ENCODE assay signal across 16 cellular contexts in genomic region chr6:140480852-140481251, GRCh38.
DNase-seq lines count a peak whose midpoint lies in the region; ATAC-seq, FAIRE-seq and TF ChIP-seq lines count a peak whose summit lies in the region.
"Had no signal": no experiment of that assay in that cellular context is flagged by ENCODE, and none has a peak within 500 bp of the region (broad histone marks: within the 10 kb centered on the region; RNA-seq: fewer than 3 reads in every experiment).

No MANE protein-coding gene starts in this region.

- H3K36me3 ChIP-seq in bronchial epithelial cell (ENCODE audit: control insufficient read depth, insufficient read depth, low read length) = no peaks in the 10 kb centered on the region
- H3K36me3 ChIP-seq: HAP-1, upper lobe of left lung had no signal

- TF ChIP-seq CTCF in bronchial epithelial cell (IDR thresholded peaks at IDR 0.05; ENCODE audit: insufficient read depth, low read length, severe bottlenecking) = no peak

- H3K4me3 ChIP-seq in bronchial epithelial cell (ENCODE audit: low read depth, low read length) = no peak overlapping the region
- H3K4me3 ChIP-seq: coronary artery, HAP-1, upper lobe of left lung had no signal

- no peaks in the 10 kb centered on the region for H3K27me3 ChIP-seq in bronchial epithelial cell (ENCODE audit: control insufficient read depth, insufficient read depth, low read length)
- H3K27me3 ChIP-seq: upper lobe of left lung had no signal

- no peak for ATAC-seq in HG03378 (IDR thresholded peaks at IDR 0.05; ENCODE audit: unreplicated experiment)

- FAIRE-seq in bronchial epithelial cell (lab: Jason Lieb, UNC) = no peak
- FAIRE-seq: GM19239 had no signal

- DNase-seq in CD1c-positive myeloid dendritic cell (ENCODE audit: extremely low spot score) (peak; percentile 40), NOMO-1 (lab: John Stamatoyannopoulos, UW; ENCODE audit: unreplicated experiment in 2 of 2) (peak; percentile 3 to 52), bronchial epithelial cell (ENCODE audit: low read depth) (peak; percentile 6), myocyte (ENCODE audit: low read depth) (peak; percentile 53), DMS79 (lab: John Stamatoyannopoulos, UW) (no peak), D341Med (ENCODE audit: low spot score) (no peak)
- no peak for DNase-seq in effector CD8-positive, alpha-beta T cell (lab: John Stamatoyannopoulos, UW)
- DNase-seq: activated CD4-positive, alpha-beta T cell treated with anti-CD3 and anti-CD28 coated beads for 4 hours; activated gamma-delta T cell treated with Interleukin-2 at 50 U/mL for 16 hours; NCI-H2171 treated with DMSO at 0.1 percent for 48 hours; SHP77 had no signal

Comparison
In these comparisons a context has a peak if more than half of its experiments do, and no peak if none do; other contexts are left out.
1. DNase-seq: peak in CD1c-positive myeloid dendritic cell (single experiment), NOMO-1 (2 of 2), bronchial epithelial cell (single experiment) and myocyte (single experiment); none in effector CD8-positive, alpha-beta T cell (single experiment), DMS79 (single experiment) and D341Med (single experiment).